In genomic region chr1:21022279-21023040, GRCh38 we compare ENCODE assay signal across 8 cellular contexts.
DNase-seq lines count a peak whose midpoint lies in the region; ATAC-seq, FAIRE-seq and TF ChIP-seq lines count a peak whose summit lies in the region.

No MANE protein-coding gene starts in this region.

- peak; percentile 7 to 11 for DNase-seq in activated CD8-positive, alpha-beta memory T cell treated with anti-CD3 and anti-CD28 coated beads for 4 hours (ENCODE audit: low read depth in 2 of 2)
- DNase-seq in activated CD8-positive, alpha-beta memory T cell treated with anti-CD3 and anti-CD28 coated beads for 24 hours, result no peak
- DNase-seq in PC-3 (peak; percentile 97), K562 (ENCODE audit: extremely low read depth in 1 of 4, low spot score in 3 of 4) (peak; percentile 62 to 96 (median 74)), iris pigment epithelial cell (ENCODE audit: low read depth) (peak; percentile 99)
- DNase-seq in stimulated activated CD4-positive, alpha-beta T cell treated with anti-CD3 and anti-CD28 coated beads, Interleukin-1b, Interleukin-23, amount 100 ng/mL, for 48 hours, result peak; percentile 33

- H3K4me3 ChIP-seq in KMS-11 (IDR thresholded peaks at IDR 0.05; ENCODE audit: insufficient read depth, low read depth, low read length) (no peak overlapping the region), PC-3 (ENCODE audit: low read length) (peak overlapping the region; percentile 52), K562 (no peak overlapping the region)

- peak; percentile 93 for ATAC-seq in GM21786 (IDR thresholded peaks at IDR 0.05; ENCODE audit: unreplicated experiment)
- ATAC-seq in PC-3, result peak; percentile 100
- ATAC-seq in K562, result peak; percentile 97

- H3K9me2 ChIP-seq in PC-3 (replicated peaks; ENCODE audit: low read length), result no peaks in the 10 kb centered on the region

- TSS peak; percentile 88 for BruUV-seq in PC-3 (replicated peaks; lab: Mats Ljungman, UMichigan)
- BruUV-seq in K562 (replicated peaks; lab: Mats Ljungman, UMichigan), result no TSS peak

- peak; percentile 78 for TF ChIP-seq POLR2A in K562 (conservative IDR thresholded peaks at IDR 0.05)

- peak; percentile 91 for FAIRE-seq in K562 (lab: Jason Lieb, UNC)

- peaks cover 3% of the 10 kb centered on the region for H3F3A ChIP-seq in PC-3 (ENCODE audit: low read length, unreplicated experiment)

- intact Hi-C loops in PC-3 (cut with micrococcal nuclease), result no loop called here
- intact Hi-C loops in K562 (cut with micrococcal nuclease), result no loop called here

- in situ Hi-C loops in K562 (cut with MboI), result no loop called here

- H3K27me3 ChIP-seq in KMS-11 (ENCODE audit: insufficient read depth, low read depth) (no peaks in the 10 kb centered on the region), PC-3 (ENCODE audit: low read length) (no peaks in the 10 kb centered on the region), K562 (ENCODE audit: control insufficient read depth in 2 of 2, insufficient read depth in 2 of 2, low read length in 2 of 2) (no peaks in the 10 kb centered on the region)

- peak overlapping the region; percentile 58 for H3K9ac ChIP-seq in KMS-11
- H3K9ac ChIP-seq in PC-3 (ENCODE audit: low read length), result peak overlapping the region; percentile 71
- H3K9ac ChIP-seq in K562 (ENCODE audit: insufficient read depth in 1 of 2, low read depth in 2 of 2, low read length in 2 of 2), result peak overlapping the region in 1 of 2 experiments; percentile 75; a peak in 2 of 4 replicates

- H4K20me1 ChIP-seq in KMS-11 (ENCODE audit: insufficient read depth) (no peaks in the 10 kb centered on the region), PC-3 (ENCODE audit: low read length) (no peaks in the 10 kb centered on the region), K562 (replicated peaks; ENCODE audit: control insufficient read depth, insufficient read depth, low read length) (no peaks in the 10 kb centered on the region)

- peaks cover 23% of the 10 kb centered on the region for H3K4me1 ChIP-seq in KMS-11 (ENCODE audit: low read depth, poor library complexity, severe bottlenecking)
- peaks cover 19% of the 10 kb centered on the region for H3K4me1 ChIP-seq in PC-3 (ENCODE audit: insufficient read depth, low read length)
- H3K4me1 ChIP-seq in K562 (replicated peaks in 1 of 2; ENCODE audit: control insufficient read depth in 2 of 2, insufficient read depth in 2 of 2, low read length in 2 of 2), result peaks cover 25 to 39% of the 10 kb centered on the region in 2 experiments

- no peaks in the 10 kb centered on the region for H3K36me3 ChIP-seq in KMS-11 (ENCODE audit: insufficient read depth)
- no peaks in the 10 kb centered on the region for H3K36me3 ChIP-seq in PC-3 (ENCODE audit: low read depth, low read length)
- no peaks in the 10 kb centered on the region; the same call in 2 of the 3 replicates for H3K36me3 ChIP-seq in K562 (ENCODE audit: control insufficient read depth, insufficient read depth, low read length)

- TF ChIP-seq CTCF in KMS-11 (conservative IDR thresholded peaks at IDR 0.05; ENCODE audit: low read depth, low read length) (no peak), PC-3 (conservative IDR thresholded peaks at IDR 0.05; ENCODE audit: low read depth, low read length) (no peak), K562 (IDR thresholded peaks at IDR 0.05 in 2 of 3, conservative IDR thresholded peaks at IDR 0.05 in 1 of 3; ENCODE audit: insufficient read depth in 2 of 3, low read depth in 1 of 3, low read length in 3 of 3) (no peak; a peak in 1 of 6 replicates)

- peak overlapping the region; percentile 85 for H3K27ac ChIP-seq in KMS-11
- peak overlapping the region; percentile 97 for H3K27ac ChIP-seq in PC-3 (ENCODE audit: low read length)
- H3K27ac ChIP-seq in K562 (ENCODE audit: extremely low read depth, low read depth, low read length), result peak overlapping the region; percentile 92

- 28% methylated on average over 6 of the region's 6 CpGs for WGBS in K562 (ENCODE audit: insufficient coverage, low coverage, missing lambda C conversion rate)

- CTCF ChIA-PET in PC-3 (lab: Charles Lee) (interaction anchor here (0.5 to 1.2 kb wide), 2 partner anchors 173 to 283 kb away, joined by 3 read pairs; no protein-coding TSS in a partner anchor), K562 (lab: Yijun Ruan, JAX; ENCODE audit: low intra/inter-chr PET ratio) (interaction anchor here (1.0 kb wide), 1 partner anchor 10 kb away, joined by 3 read pairs; no protein-coding TSS in a partner anchor)

- H3K4me2 ChIP-seq in KMS-11 (peak overlapping the region; percentile 49), PC-3 (ENCODE audit: low read length) (peak overlapping the region; percentile 78), K562 (ENCODE audit: insufficient read depth, low read length) (peak overlapping the region; percentile 54)

- no peaks in the 10 kb centered on the region for H3K9me3 ChIP-seq in PC-3 (ENCODE audit: low read length)
- H3K9me3 ChIP-seq in K562 (replicated peaks; ENCODE audit: control insufficient read depth, insufficient read depth, low read depth, low read length), result no peaks in the 10 kb centered on the region

- H2AFZ ChIP-seq in KMS-11 (ENCODE audit: low read depth), result peak overlapping the region; percentile 23; the same call in 1 of the 2 replicates
- no peak overlapping the region; the same call in 1 of the 2 replicates for H2AFZ ChIP-seq in PC-3 (ENCODE audit: low read length)
- H2AFZ ChIP-seq in K562 (ENCODE audit: low read depth, low read length), result peak overlapping the region; percentile 80

- H3K79me2 ChIP-seq in KMS-11 (ENCODE audit: insufficient read depth, low read depth) (peaks cover 24% of the 10 kb centered on the region; the same call in 1 of the 2 replicates), PC-3 (ENCODE audit: low read length) (peaks cover 40% of the 10 kb centered on the region), K562 (ENCODE audit: control insufficient read depth, insufficient read depth, low read length) (peaks cover 33% of the 10 kb centered on the region)

- H3K9me1 ChIP-seq in K562 (ENCODE audit: control insufficient read depth, insufficient read depth, low read length), result no peaks in the 10 kb centered on the region

- POLR2A ChIA-PET in PC-3 (lab: Charles Lee; ENCODE audit: unreplicated experiment), result interaction anchor here (0.5 to 0.6 kb wide), 2 partner anchors 24 to 28 kb away, joined by 4 read pairs; no protein-coding TSS in a partner anchor
- POLR2A ChIA-PET in K562 (lab: Yijun Ruan, JAX), result interaction anchor here (0.6 to 1.5 kb wide), 8 partner anchors 9 to 33 kb away, joined by 3 to 7 read pairs (median 4); no protein-coding TSS in a partner anchor

- peak; percentile 87 for TF ChIP-seq EP300 in K562 (IDR thresholded peaks at IDR 0.05; ENCODE audit: low read length)

- TF ChIP-seq RAD21 in K562 (CRISPR knock-in tag; conservative IDR thresholded peaks at IDR 0.05 in 1 of 2, IDR thresholded peaks at IDR 0.05 in 1 of 2), result no peak

TF ChIP-seq in K562, 482 proteins besides CTCF, POLR2A, EP300 and RAD21 (continues in another document):
- TF ChIP-seq HCFC1 (IDR thresholded peaks at IDR 0.05; ENCODE audit: low read depth, low read length) (no peak), ZNF282 (CRISPR knock-in tag; IDR thresholded peaks at IDR 0.05) (no peak), SMC3 (conservative IDR thresholded peaks at IDR 0.05; ENCODE audit: insufficient read depth, low read depth, low read length) (no peak), E2F6 (IDR thresholded peaks at IDR 0.05; ENCODE audit: borderline replicate concordance in 1 of 2, extremely low read depth in 1 of 2, insufficient read depth in 1 of 2, insufficient read length in 1 of 2, low read depth in 1 of 2, low read length in 1 of 2, poor library complexity in 1 of 2, severe bottlenecking in 1 of 2) (no peak), NRF1 (conservative IDR thresholded peaks at IDR 0.05 in 1 of 2, IDR thresholded peaks at IDR 0.05 in 1 of 2) (peak; percentile 33 to 45; a peak in 2 of 4 replicates), TCFL5 (CRISPR knock-in tag; conservative IDR thresholded peaks at IDR 0.05) (0 out of 2 replicates have a peak, but pooled peaks have one; percentile 22), ERF (CRISPR knock-in tag; IDR thresholded peaks at IDR 0.05) (no peak; the same call in 1 of the 2 replicates), SMARCC2 (IDR thresholded peaks at IDR 0.05; ENCODE audit: low read depth) (peak; percentile 91), ZNF280A (IDR thresholded peaks at IDR 0.05; ENCODE audit: low read depth, partially characterized antibody) (no peak), RBFOX2 (IDR thresholded peaks at IDR 0.05; ENCODE audit: low read depth, low read length) (peak; percentile 50), PRMT5 (CRISPR knock-in tag; IDR thresholded peaks at IDR 0.05) (no peak), ZNF778 (CRISPR knock-in tag; IDR thresholded peaks at IDR 0.05) (no peak), ZNF507 (tag; conservative IDR thresholded peaks at IDR 0.05) (no peak), CREB3L1 (IDR thresholded peaks at IDR 0.05; ENCODE audit: borderline replicate concordance, low read depth) (no peak; the same call in 1 of the 2 replicates)
